ENCODE assay signal across 25 cellular contexts in genomic region chr20:46963196-46963529, GRCh38.
DNase-seq lines count a peak whose midpoint lies in the region; ATAC-seq and TF ChIP-seq lines count a peak whose summit lies in the region.
"Had no signal": no experiment of that assay in that cellular context is flagged by ENCODE, and none has a peak within 500 bp of the region (broad histone marks: within the 10 kb centered on the region; RNA-seq: fewer than 3 reads in every experiment).

No MANE protein-coding gene starts in this region.

- no peak overlapping the region for H3K4me3 Mint-ChIP-seq in mesothelial cell of epicardium
- H3K4me3 Mint-ChIP-seq: IgD-negative memory B cell; stimulated activated naive CD8-positive, alpha-beta T cell treated with anti-CD3 and anti-CD28 coated beads, Interleukin-15, amount 100 ng/mL, for 72 hours had no signal

- H3K36me3 ChIP-seq in breast epithelium (no peaks in the 10 kb centered on the region), suprapubic skin (no peaks in the 10 kb centered on the region)
- H3K36me3 ChIP-seq: upper lobe of right lung had no signal

- no peaks in the 10 kb centered on the region for H3K36me3 Mint-ChIP-seq in mesothelial cell of epicardium
- H3K36me3 Mint-ChIP-seq: IgD-negative memory B cell had no signal

- 27% methylated on average over 3 of the region's 3 CpGs for WGBS in suprapubic skin

- H3K4me3 ChIP-seq in breast epithelium (no peak overlapping the region), suprapubic skin (no peak overlapping the region)
- H3K4me3 ChIP-seq: skin epidermis, upper lobe of right lung had no signal

- H3K27ac ChIP-seq in breast epithelium, result peak overlapping the region; percentile 80 to 85
- peak overlapping the region; percentile 47 for H3K27ac ChIP-seq in suprapubic skin
- H3K27ac ChIP-seq: skin epidermis, upper lobe of right lung had no signal

- no peaks in the 10 kb centered on the region for H3K9me3 Mint-ChIP-seq in mesothelial cell of epicardium

- no peaks in the 10 kb centered on the region for H3K27me3 ChIP-seq in breast epithelium
- H3K27me3 ChIP-seq in suprapubic skin, result no peaks in the 10 kb centered on the region
- H3K27me3 ChIP-seq: upper lobe of right lung had no signal

- no peak for ATAC-seq in HG03442 (IDR thresholded peaks at IDR 0.05; ENCODE audit: unreplicated experiment)
- ATAC-seq: stimulated activated naive CD8-positive, alpha-beta T cell treated with anti-CD3 and anti-CD28 coated beads, Interleukin-15, amount 100 ng/mL, for 72 hours; upper lobe of right lung had no signal

- TF ChIP-seq CTCF in breast epithelium (IDR thresholded peaks at IDR 0.05) (no peak), suprapubic skin (IDR thresholded peaks at IDR 0.05) (no peak), mesothelial cell of epicardium (IDR thresholded peaks at IDR 0.05; ENCODE audit: unreplicated experiment) (no peak)

- H3K4me1 ChIP-seq in breast epithelium, result peaks cover 7 to 8% of the 10 kb centered on the region in 2 donors
- H3K4me1 ChIP-seq in suprapubic skin, result peaks cover 28% of the 10 kb centered on the region
- H3K4me1 ChIP-seq: upper lobe of right lung had no signal

- H3K4me1 Mint-ChIP-seq in mesothelial cell of epicardium, result peaks cover 13% of the 10 kb centered on the region
- H3K4me1 Mint-ChIP-seq: stimulated activated naive CD8-positive, alpha-beta T cell treated with anti-CD3 and anti-CD28 coated beads, Interleukin-15, amount 100 ng/mL, for 72 hours had no signal

- H3K27ac Mint-ChIP-seq in mesothelial cell of epicardium, result no peak overlapping the region
- H3K27ac Mint-ChIP-seq: IgD-negative memory B cell; progenitor cell of endocrine pancreas; stimulated activated naive CD8-positive, alpha-beta T cell treated with anti-CD3 and anti-CD28 coated beads, Interleukin-15, amount 100 ng/mL, for 72 hours had no signal

- H3K27me3 Mint-ChIP-seq in mesothelial cell of epicardium (ENCODE audit: low read depth), result no peaks in the 10 kb centered on the region
- H3K27me3 Mint-ChIP-seq: progenitor cell of endocrine pancreas had no signal

- TF ChIP-seq POLR2A in breast epithelium (IDR thresholded peaks at IDR 0.05) (no peak), suprapubic skin (IDR thresholded peaks at IDR 0.05) (no peak)

- DNase-seq in NCI-H2196 (lab: John Stamatoyannopoulos, UW; ENCODE audit: unreplicated experiment) (peak; percentile 22), NCI-H2196 treated with DMSO at 0.1 percent for 48 hours (lab: John Stamatoyannopoulos, UW; ENCODE audit: unreplicated experiment) (no peak), NCI-H345 treated with DMSO at 0.1 percent for 48 hours (lab: John Stamatoyannopoulos, UW; ENCODE audit: unreplicated experiment) (peak; percentile 37), breast epithelium (ENCODE audit: low spot score in 2 of 2) (peak; percentile 56 to 73), suprapubic skin (ENCODE audit: low spot score in 2 of 2) (no peak), GM19240 (ENCODE audit: insufficient read length, low spot score) (no peak), mesothelial cell of epicardium (ENCODE audit: low spot score in 2 of 2, unreplicated experiment in 2 of 2) (no peak)
- DNase-seq: activated CD4-positive, alpha-beta T cell treated with anti-CD3 and anti-CD28 coated beads, Interleukin-2, amount 50 U/mL, for 48 hours; activated naive CD4-positive, alpha-beta T cell; activated T-cell treated with anti-CD3 and anti-CD28 coated beads for 4 hours; C1 segment of cervical spinal cord; cerebellar nuclear complex; DMS153; effector CD4-positive, alpha-beta T cell; glutamatergic neuron; left cardiac atrium; NCI-H1930; NCI-H748 treated with DMSO at 0.1 percent for 48 hours; stimulated activated CD4-positive, alpha-beta T cell treated with anti-CD3 and anti-CD28 coated beads, Interleukin-2, amount 100 ng/mL, for 48 hours; stimulated activated naive CD8-positive, alpha-beta T cell treated with anti-CD3 and anti-CD28 coated beads, Interleukin-15, amount 100 ng/mL, for 72 hours; upper lobe of right lung had no signal

- H3K9me3 ChIP-seq in breast epithelium, result no peaks in the 10 kb centered on the region
- H3K9me3 ChIP-seq in suprapubic skin, result no peaks in the 10 kb centered on the region
- H3K9me3 ChIP-seq: upper lobe of right lung had no signal

- intact Hi-C loops in breast epithelium (cut with DNase I; ENCODE audit: low total_unique reads), result no loop called here

- TF ChIP-seq EP300 in suprapubic skin (IDR thresholded peaks at IDR 0.05), result no peak

Comparison
In these comparisons a context has a peak if more than half of its experiments do, and no peak if none do; other contexts are left out.
1. DNase-seq: peak in NCI-H2196 (single experiment), NCI-H345 treated with DMSO at 0.1 percent for 48 hours (single experiment) and breast epithelium (2 of 2); none in NCI-H2196 treated with DMSO at 0.1 percent for 48 hours (single experiment), suprapubic skin (0 of 2), GM19240 (single experiment) and mesothelial cell of epicardium (0 of 2).